Comparison of ENCODE assay signal across 7 cellular contexts in genomic region chr3:56468184-56469106, GRCh38. TPM values are rescaled to one million over a fixed set of nuclear protein-coding genes. Genes with fewer than 3 reads are reported as not detected.
A peak's percentile ranks its signal among the peaks of the same experiment; 100 is the strongest.
DNase-seq lines count a peak whose midpoint lies in the region; ATAC-seq lines count a peak whose summit lies in the region.

Gene ERC2, minus strand, starts transcription at chr3:56468467.

- in situ Hi-C loops in T47D (cut with HindIII; ENCODE audit: low pct_unique_long_range_greater_than_20kb, low sequenced_read_pairs) = no loop called here

- H3K27me3 ChIP-seq in skeletal muscle tissue (ENCODE audit: control insufficient read depth in 3 of 3, insufficient read depth in 3 of 3, low read length in 3 of 3) = peaks cover 6 to 31% (median 28%) of the 10 kb centered on the region in 3 donors

- ATAC-seq in HG03439 (IDR thresholded peaks at IDR 0.05; ENCODE audit: unreplicated experiment) = no peak

- peaks cover 0 to 8% (median 3%) of the 10 kb centered on the region in 3 donors for H3K4me1 ChIP-seq in skeletal muscle tissue (ENCODE audit: control insufficient read depth in 3 of 3, insufficient read depth in 3 of 3, low read length in 3 of 3)

- peak within 1 kb of the TSS in 1 of 3 donors; percentile 45 for H3K9ac ChIP-seq in skeletal muscle tissue (ENCODE audit: low read depth in 1 of 3, low read length in 3 of 3)

- H3K27ac ChIP-seq in skeletal muscle tissue (ENCODE audit: low read depth, low read length) = no peak within 1 kb of the TSS

- H3K9me3 ChIP-seq in skeletal muscle tissue (ENCODE audit: control insufficient read depth in 3 of 3, low read length in 3 of 3) = no peaks in the 10 kb centered on the region

- peak within 1 kb of the TSS; percentile 54 to 67 (median 58) for H3K4me3 ChIP-seq in skeletal muscle tissue (ENCODE audit: low read length in 3 of 3)

- no peaks in the 10 kb centered on the region for H3K36me3 ChIP-seq in skeletal muscle tissue (ENCODE audit: control insufficient read depth in 3 of 3, insufficient read depth in 3 of 3, low read length in 3 of 3)

- DNase-seq in GM03348 (ENCODE audit: low spot score) (peak; percentile 62), NCI-H226 (peak; percentile 60), T47D (ENCODE audit: low read depth in 1 of 2, low spot score in 1 of 2) (peak; percentile 12 to 67), iPS-NIHi11 (ENCODE audit: low spot score) (peak; percentile 92), Kasumi-1 (lab: John Stamatoyannopoulos, UW) (no peak)

RNA-seq across cellular contexts. Expression of gene ERC2, which starts in this region (rescaled TPM):
- total RNA-seq in skeletal muscle tissue = 1.0 TPM

Comparison
In these comparisons a context has a peak if more than half of its experiments do, and no peak if none do; other contexts are left out.
1. DNase-seq: peak in GM03348 (single experiment), NCI-H226 (single experiment), T47D (2 of 2) and iPS-NIHi11 (single experiment); none in Kasumi-1 (0 of 2).